ENCODE assay signal across 1 cellular context in the genomic region with DNA sequence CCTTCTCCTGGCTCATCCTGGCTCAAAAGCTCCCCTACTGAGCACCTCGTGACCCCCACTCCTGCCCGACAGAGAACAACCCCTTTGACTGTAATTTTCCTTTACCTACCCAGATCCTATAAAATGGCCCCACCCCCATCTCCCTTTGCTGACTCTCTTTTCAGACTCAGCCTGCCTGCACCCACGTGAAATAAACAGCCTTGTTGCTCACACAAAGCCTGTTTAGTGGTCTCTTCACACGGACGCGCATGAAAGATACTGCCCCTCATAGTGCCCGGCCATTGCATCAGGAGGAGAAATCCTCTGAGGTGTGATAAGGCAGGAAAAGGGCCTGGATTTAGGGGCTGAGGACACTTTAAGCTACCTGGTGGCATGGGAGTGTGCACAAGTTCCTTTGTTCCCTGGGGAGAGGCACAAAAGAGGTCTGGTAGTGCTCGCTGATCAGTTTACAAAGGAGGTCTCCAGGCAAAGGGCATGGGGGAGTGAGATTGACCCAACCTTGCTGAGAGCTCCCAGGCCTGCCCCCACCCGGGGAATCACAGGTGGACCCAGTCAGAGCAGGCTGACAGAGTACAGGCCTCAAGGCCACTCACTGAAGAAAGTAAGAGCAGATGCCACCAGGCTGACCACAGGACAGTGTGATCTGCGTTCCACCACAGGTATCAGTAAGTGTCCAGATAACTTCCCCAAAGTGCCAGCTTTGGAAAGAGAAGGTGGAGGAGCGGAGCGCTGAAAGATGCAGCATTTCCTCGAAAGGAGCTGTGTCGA. TPM values are rescaled to one million over a fixed set of nuclear protein-coding genes. Genes with fewer than 3 reads are reported as not detected.
"Had no signal": no experiment of that assay in that cellular context is flagged by ENCODE, and none has a peak within 500 bp of the region (broad histone marks: within the 10 kb centered on the region; RNA-seq: fewer than 3 reads in every experiment).

No MANE protein-coding gene starts in this region.

RNA-seq across cellular contexts. Expression of a gene that starts 17.8 kb away (rescaled TPM):
- total RNA-seq: neural crest cell had no signal
